Comparison of ENCODE assay signal across 8 cellular contexts in genomic region chrX:47218920-47219815, GRCh38. TPM values are rescaled to one million over a fixed set of nuclear protein-coding genes. Genes with fewer than 3 reads are reported as not detected.
DNase-seq lines count a peak whose midpoint lies in the region; ATAC-seq and TF ChIP-seq lines count a peak whose summit lies in the region.

No MANE protein-coding gene starts in this region.

- H3K27ac Mint-ChIP-seq in WTC11: peak overlapping the region; percentile 76

- peak overlapping the region; percentile 82 for H3K4me3 Mint-ChIP-seq in WTC11

- peak overlapping the region; percentile 76 to 97 for H3K9ac ChIP-seq in colonic mucosa (ENCODE audit: low read depth in 2 of 2, low read length in 2 of 2)

- peaks cover 36% of the 10 kb centered on the region for H3K36me3 Mint-ChIP-seq in WTC11

- H3K27me3 ChIP-seq in colonic mucosa (no peaks in the 10 kb centered on the region), lower lobe of right lung (ENCODE audit: low read depth) (no peaks in the 10 kb centered on the region)

- no peak for TF ChIP-seq CTCF in AG09309 (IDR thresholded peaks at IDR 0.05; ENCODE audit: control insufficient read depth, insufficient read depth, low read depth, low read length, missing control alignments)
- TF ChIP-seq CTCF in HFF-Myc (IDR thresholded peaks at IDR 0.05; ENCODE audit: low read depth, low read length, missing control alignments): no peak
- TF ChIP-seq CTCF in WTC11 (IDR thresholded peaks at IDR 0.05): no peak
- no peak for TF ChIP-seq CTCF in colonic mucosa (IDR thresholded peaks at IDR 0.05)
- TF ChIP-seq CTCF in lower lobe of right lung (IDR thresholded peaks at IDR 0.05): no peak

- H3K36me3 ChIP-seq in colonic mucosa: peaks cover 8% of the 10 kb centered on the region
- H3K36me3 ChIP-seq in lower lobe of right lung: peaks cover 31% of the 10 kb centered on the region

- ATAC-seq in WTC11 (no peak), lower lobe of right lung (peak in 1 of 2 donors; percentile 5)

- H3K4me1 ChIP-seq in colonic mucosa (no peaks in the 10 kb centered on the region), lower lobe of right lung (peaks cover 24% of the 10 kb centered on the region)

- H3K9me3 ChIP-seq in colonic mucosa (no peaks in the 10 kb centered on the region), lower lobe of right lung (no peaks in the 10 kb centered on the region)

- POLR2A ChIA-PET in WTC11 (lab: Charles Lee): interaction anchor here (1.0 to 2.3 kb wide), 3 partner anchors 14 to 28 kb away, joined by 3 to 14 read pairs (median 3); partner anchors contain the start of gene USP11

- DNase-seq in AG09309 (ENCODE audit: low read depth) (no peak), HFF-Myc (ENCODE audit: extremely low read depth, low read depth) (no peak), WTC11 (ENCODE audit: low spot score) (peak; percentile 36), colonic mucosa (peak; percentile 69), lower lobe of right lung (peak; percentile 61), DMS79 (lab: John Stamatoyannopoulos, UW) (no peak), NCI-H128 (lab: John Stamatoyannopoulos, UW; ENCODE audit: unreplicated experiment) (no peak)
- peak; percentile 33 for DNase-seq in stimulated activated CD8-positive, alpha-beta memory T cell treated with anti-CD3 and anti-CD28 coated beads, Interleukin-4, amount 100 ng/mL, for 24 hours (ENCODE audit: low read depth)

- CTCF ChIA-PET in WTC11 (lab: Charles Lee): interaction anchor here (1.5 kb wide), 1 partner anchor 166 kb away, joined by 18 read pairs; no protein-coding TSS in a partner anchor

- H3K27me3 Mint-ChIP-seq in WTC11 (ENCODE audit: low read depth): no peaks in the 10 kb centered on the region; the same call in 1 of the 2 replicates

- peaks cover 30% of the 10 kb centered on the region for H3K4me1 Mint-ChIP-seq in WTC11

- H3K9me3 Mint-ChIP-seq in WTC11: no peaks in the 10 kb centered on the region

- peak overlapping the region; percentile 88 for H3K4me3 ChIP-seq in AG09309 (ENCODE audit: control insufficient read depth, low read depth, low read length)
- peak overlapping the region; percentile 75 for H3K4me3 ChIP-seq in HFF-Myc (replicated peaks; ENCODE audit: low read depth, low read length)
- H3K4me3 ChIP-seq in colonic mucosa: peak overlapping the region; percentile 93
- H3K4me3 ChIP-seq in lower lobe of right lung: peak overlapping the region; percentile 66

- intact Hi-C loops in colonic mucosa (cut with DNase I): no loop called here
- intact Hi-C loops in lower lobe of right lung (cut with DNase I): no loop called here

- H3K27ac ChIP-seq in colonic mucosa (peak overlapping the region; percentile 89), lower lobe of right lung (peak overlapping the region; percentile 98)

TF ChIP-seq in WTC11, 78 proteins besides CTCF, POLR2A, EP300 and RAD21:
- TF ChIP-seq ZNF232 (CRISPR knock-in tag; IDR thresholded peaks at IDR 0.05) (no peak), HMGXB4 (CRISPR knock-in tag; IDR thresholded peaks at IDR 0.05) (0 out of 2 replicates have a peak, but pooled peaks have one; percentile 18)

RNA-seq across cellular contexts. Expression of gene CDK16, which starts 0.7 kb away (rescaled TPM):
- total RNA-seq in WTC11 (2021) (130 to 150 TPM (median 145 TPM) in 3 replicates), colonic mucosa (100 to 1,000 TPM in 1 of 2 donors, 10 to 100 TPM in 1; 95.0 to 147 TPM), lower lobe of right lung (59.2 TPM)

RNA-seq across cellular contexts. Expression of gene USP11, which starts 13.6 kb away (rescaled TPM):
- total RNA-seq in WTC11 (2021) (82.5 to 86.8 TPM (median 86.3 TPM) in 3 replicates), colonic mucosa (10 to 100 TPM; 20.7 to 22.9 TPM), lower lobe of right lung (52.9 TPM)

RNA-seq across cellular contexts. Expression of gene UBA1, which starts 25.5 kb away (rescaled TPM):
- 379 to 392 TPM (median 383 TPM) in 3 replicates for total RNA-seq in WTC11 (2021)
- total RNA-seq in colonic mucosa: 100 to 1,000 TPM; 237 to 327 TPM
- total RNA-seq in lower lobe of right lung: 152 TPM

Comparison
In these comparisons a context has a peak if more than half of its experiments do, and no peak if none do; other contexts are left out.
1. DNase-seq: peak in WTC11 (single experiment), colonic mucosa (single experiment), lower lobe of right lung (single experiment) and stimulated activated CD8-positive, alpha-beta memory T cell treated with anti-CD3 and anti-CD28 coated beads, Interleukin-4, amount 100 ng/mL, for 24 hours (single experiment); none in AG09309 (single experiment), HFF-Myc (single experiment), DMS79 (single experiment) and NCI-H128 (single experiment).
2. Peak in every context shown above with its lines, with median percentiles within 50 percentile points of each other: H3K4me3 ChIP-seq.